25 cellular contexts compared by ENCODE assay signal in the genomic region with DNA sequence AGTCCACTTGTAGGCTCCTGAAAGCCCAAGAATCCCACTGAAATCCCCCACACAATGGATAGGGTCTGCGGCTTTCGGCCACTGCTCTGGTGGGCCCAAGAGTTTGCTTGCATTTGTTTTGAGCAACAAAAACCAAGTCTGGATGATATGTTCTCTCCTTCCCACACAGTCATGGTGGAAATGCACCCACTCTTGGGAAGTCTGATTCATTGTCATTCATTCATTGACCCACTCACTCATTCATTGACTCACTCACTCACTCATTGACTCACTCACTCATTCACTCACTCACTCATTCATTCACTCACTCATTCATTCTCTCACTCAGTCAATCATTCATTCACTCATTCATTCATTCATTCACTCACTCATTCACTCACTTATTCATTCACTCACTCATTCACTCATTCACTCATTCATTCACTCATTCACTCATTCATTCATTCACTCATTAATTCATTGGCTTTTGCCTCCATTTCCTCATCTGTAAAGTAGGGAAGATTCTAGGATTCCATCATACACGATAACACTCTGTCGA. TPM values are rescaled to one million over a fixed set of nuclear protein-coding genes. Genes with fewer than 3 reads are reported as not detected.
"Had no signal": no experiment of that assay in that cellular context is flagged by ENCODE, and none has a peak within 500 bp of the region (broad histone marks: within the 10 kb centered on the region; RNA-seq: fewer than 3 reads in every experiment).

No MANE protein-coding gene starts in this region.

- H3K27me3 Mint-ChIP-seq: type B pancreatic cell had no signal

- H3K9me3 Mint-ChIP-seq: nephron progenitor cell, type B pancreatic cell had no signal

- H3K27ac ChIP-seq: heart left ventricle, neutrophil, psoas muscle, sigmoid colon, skin epidermis, suprapubic skin, thyroid gland, uterus had no signal

- H3K9me3 ChIP-seq: heart left ventricle, neutrophil, psoas muscle, sigmoid colon, suprapubic skin, thyroid gland, uterus had no signal

- H3K36me3 Mint-ChIP-seq: naive thymus-derived CD4-positive, alpha-beta T cell; type B pancreatic cell had no signal

- H3K4me3 Mint-ChIP-seq: naive thymus-derived CD4-positive, alpha-beta T cell; nephron progenitor cell; type B pancreatic cell had no signal

- H3K4me1 ChIP-seq: heart left ventricle, psoas muscle, sigmoid colon, suprapubic skin, uterus had no signal

- H3K4me3 ChIP-seq: heart left ventricle, psoas muscle, sigmoid colon, skin epidermis, suprapubic skin, thyroid gland, uterus had no signal

- H3K27me3 ChIP-seq: heart left ventricle, neutrophil, sigmoid colon, suprapubic skin, thyroid gland, uterus had no signal

- ATAC-seq: heart left ventricle; naive thymus-derived CD4-positive, alpha-beta T cell; psoas muscle had no signal

- DNase-seq: effector memory CD4-positive, alpha-beta T cell; heart left ventricle; hippocampal formation; mesendoderm; naive thymus-derived CD4-positive, alpha-beta T cell; nephron progenitor cell; retina; sigmoid colon; stimulated activated CD4-positive, alpha-beta T cell treated with anti-CD3 and anti-CD28 coated beads, Interleukin-2, amount 100 ng/mL, for 24 hours; stimulated activated CD4-positive, alpha-beta T cell treated with anti-CD3 and anti-CD28 coated beads, Interleukin-4, amount 100 ng/mL, for 4 hours; stimulated activated naive CD4-positive, alpha-beta T cell; thyroid gland; uterus had no signal

- H3K36me3 ChIP-seq: heart left ventricle, neutrophil, sigmoid colon, suprapubic skin, thyroid gland, uterus had no signal

- H3K27ac Mint-ChIP-seq: naive thymus-derived CD4-positive, alpha-beta T cell; nephron progenitor cell; type B pancreatic cell had no signal

- H3K4me1 Mint-ChIP-seq: nephron progenitor cell had no signal

RNA-seq across cellular contexts. Expression of a gene that starts 2.2 kb away (rescaled TPM):
- total RNA-seq: esophagus mucosa; fibroblast of lung; frontal cortex; glomerular endothelial cell; kidney epithelial cell; lung microvascular endothelial cell; naive thymus-derived CD4-positive, alpha-beta T cell; osteoblast; sigmoid colon; suprapubic skin; thyroid gland; uterus had no signal
